Comparison of ENCODE assay signal across 25 cellular contexts in genomic region chr6:169088761-169089160, GRCh38.
DNase-seq lines count a peak whose midpoint lies in the region; ATAC-seq and TF ChIP-seq lines count a peak whose summit lies in the region.
"Had no signal": no experiment of that assay in that cellular context is flagged by ENCODE, and none has a peak within 500 bp of the region (broad histone marks: within the 10 kb centered on the region; RNA-seq: fewer than 3 reads in every experiment).

No MANE protein-coding gene starts in this region.

- TF ChIP-seq POLR2A in IMR-90 (IDR thresholded peaks at IDR 0.05; ENCODE audit: low read depth, low read length) (no peak), esophagus muscularis mucosa (IDR thresholded peaks at IDR 0.05; ENCODE audit: low read depth) (no peak), uterus (IDR thresholded peaks at IDR 0.05) (no peak)

- no peak overlapping the region for H3K4me3 ChIP-seq in IMR-90 (ENCODE audit: insufficient read depth, low read depth, low read length)
- H3K4me3 ChIP-seq in esophagus muscularis mucosa = no peak overlapping the region
- H3K4me3 ChIP-seq in neural progenitor cell = no peak overlapping the region
- H3K4me3 ChIP-seq in uterus = no peak overlapping the region
- H3K4me3 ChIP-seq: A549; BLaER1 treated with 17β-estradiol and CSF1 and Interleukin-3, amounts not matched to agents 10 nM and 100 nM; GM12878; GM23248 had no signal

- CTCF ChIA-PET in IMR-90 (lab: Yijun Ruan, JAX) = no interaction called here
- CTCF ChIA-PET in activated CD4-positive, alpha-beta memory T cell treated with anti-CD3 and anti-CD28 coated beads for 36 hours (lab: Charles Lee) = no interaction called here

- no peak overlapping the region; the same call in 1 of the 2 replicates for H3K18ac ChIP-seq in IMR-90 (ENCODE audit: low read depth, low read length)

- no peak overlapping the region for H3K14ac ChIP-seq in IMR-90 (replicated peaks; ENCODE audit: low read depth, low read length)

- no peaks in the 10 kb centered on the region for H3F3A ChIP-seq in neural progenitor cell (ENCODE audit: low read depth)

- H2AK5ac ChIP-seq in IMR-90 (ENCODE audit: low read depth, low read length) = peak overlapping the region; percentile 81; the same call in 1 of the 2 replicates

- WGBS in IMR-90 (ENCODE audit: extremely low coverage in 2 of 2, insufficient read length in 1 of 2), 2 experiments = no CpG with 5 or more reads among the region's 2 CpGs
- 63% methylated on average over 2 of the region's 2 CpGs for WGBS in esophagus muscularis mucosa

- H3K9me3 ChIP-seq in IMR-90 (ENCODE audit: control insufficient read depth, insufficient read depth, low read length) (peaks cover 6% of the 10 kb centered on the region), esophagus muscularis mucosa (peaks cover 0 to 12% (median 7%) of the 10 kb centered on the region in 4 donors), neural progenitor cell (ENCODE audit: low read depth) (peaks cover 3% of the 10 kb centered on the region), uterus (no peaks in the 10 kb centered on the region)

- H3K27ac ChIP-seq in IMR-90 (ENCODE audit: insufficient read depth, low read length) = no peak overlapping the region; the same call in 1 of the 2 replicates
- H3K27ac ChIP-seq in esophagus muscularis mucosa (replicated peaks in 1 of 4) = no peak overlapping the region
- H3K27ac ChIP-seq in neural progenitor cell = no peak overlapping the region
- H3K27ac ChIP-seq in uterus = peak overlapping the region; percentile 43 to 80
- H3K27ac ChIP-seq: 22Rv1; A549; BLaER1 treated with 17β-estradiol and CSF1 and Interleukin-3, amounts not matched to agents 10 nM and 100 nM; GM23248 had no signal

- no peaks in the 10 kb centered on the region for H3K79me1 ChIP-seq in IMR-90 (ENCODE audit: low read depth in 1 of 2, low read length in 2 of 2)

- H2AFZ ChIP-seq in IMR-90 (replicated peaks; ENCODE audit: low read length, poor library complexity) = no peak overlapping the region
- no peak overlapping the region for H2AFZ ChIP-seq in neural progenitor cell (replicated peaks)
- H2AFZ ChIP-seq: GM23248 had no signal

- no peaks in the 10 kb centered on the region for H3K79me2 ChIP-seq in neural progenitor cell (ENCODE audit: low read depth)

- H2BK120ac ChIP-seq in IMR-90 (ENCODE audit: low read depth, low read length) = peak overlapping the region; percentile 47

- H3K27me3 ChIP-seq in IMR-90 (ENCODE audit: control insufficient read depth, insufficient read depth, low read length) (no peaks in the 10 kb centered on the region), esophagus muscularis mucosa (no peaks in the 10 kb centered on the region), neural progenitor cell (no peaks in the 10 kb centered on the region), uterus (no peaks in the 10 kb centered on the region)
- H3K27me3 ChIP-seq: BE2C; BLaER1 treated with 17β-estradiol and CSF1 and Interleukin-3, amounts not matched to agents 10 nM and 100 nM had no signal

- H4K8ac ChIP-seq in IMR-90 (ENCODE audit: low read depth in 2 of 2, low read length in 2 of 2) = no peak overlapping the region

- H4K20me1 ChIP-seq in IMR-90 (ENCODE audit: insufficient read depth, low read length) (no peaks in the 10 kb centered on the region), neural progenitor cell (ENCODE audit: low read depth) (no peaks in the 10 kb centered on the region)
- H4K20me1 ChIP-seq: BLaER1 treated with 17β-estradiol and CSF1 and Interleukin-3, amounts not matched to agents 10 nM and 100 nM had no signal

- no peak overlapping the region for H2AK9ac ChIP-seq in IMR-90 (replicated peaks; ENCODE audit: low read depth, low read length, poor library complexity)

- peak overlapping the region; percentile 65 for H3K27ac Mint-ChIP-seq in neural progenitor cell
- no peak overlapping the region for H3K27ac Mint-ChIP-seq in activated CD4-positive, alpha-beta memory T cell treated with anti-CD3 and anti-CD28 coated beads for 36 hours
- H3K27ac Mint-ChIP-seq: CD14-positive monocyte; CD4-positive, alpha-beta T cell; CD8-positive, alpha-beta memory T cell; H9 had no signal

- BruUV-seq in IMR-90 (replicated peaks; lab: Mats Ljungman, UMichigan) = no TSS peak

- H4K5ac ChIP-seq in IMR-90 (ENCODE audit: low read depth, low read length) = no peak overlapping the region; the same call in 1 of the 2 replicates

- no peaks in the 10 kb centered on the region for H3K9me1 ChIP-seq in IMR-90 (ENCODE audit: insufficient read depth, low read length)

- TF ChIP-seq EP300 in esophagus muscularis mucosa (IDR thresholded peaks at IDR 0.05) = no peak

- no peak for TF ChIP-seq RAD21 in IMR-90 (IDR thresholded peaks at IDR 0.05; ENCODE audit: low read length)

- in situ Hi-C loops in IMR-90 (cut with MboI; ENCODE audit: low sequenced_read_pairs) = no loop called here

- H3K4me3 Mint-ChIP-seq in neural progenitor cell = no peak overlapping the region
- no peak overlapping the region for H3K4me3 Mint-ChIP-seq in activated CD4-positive, alpha-beta memory T cell treated with anti-CD3 and anti-CD28 coated beads for 36 hours
- H3K4me3 Mint-ChIP-seq: CD14-positive monocyte; CD4-positive, alpha-beta T cell; CD8-positive, alpha-beta memory T cell; H9 had no signal

- peaks cover 3% of the 10 kb centered on the region for H3K27me3 Mint-ChIP-seq in neural progenitor cell (ENCODE audit: insufficient read depth, low read depth)
- no peaks in the 10 kb centered on the region for H3K27me3 Mint-ChIP-seq in activated CD4-positive, alpha-beta memory T cell treated with anti-CD3 and anti-CD28 coated beads for 36 hours
- H3K27me3 Mint-ChIP-seq: CD4-positive, alpha-beta T cell had no signal

- H2BK5ac ChIP-seq in IMR-90 (ENCODE audit: low read depth, low read length, poor library complexity, severe bottlenecking) = no peak overlapping the region

- H3K36me3 Mint-ChIP-seq in neural progenitor cell = peaks cover 6% of the 10 kb centered on the region
- H3K36me3 Mint-ChIP-seq in activated CD4-positive, alpha-beta memory T cell treated with anti-CD3 and anti-CD28 coated beads for 36 hours = peaks cover 3% of the 10 kb centered on the region
- H3K36me3 Mint-ChIP-seq: CD14-positive monocyte; CD8-positive, alpha-beta memory T cell had no signal

- peaks cover 9% of the 10 kb centered on the region for H3K4me1 ChIP-seq in IMR-90 (ENCODE audit: control insufficient read depth, insufficient read depth, low read length)
- peaks cover 0 to 12% (median 10%) of the 10 kb centered on the region in 4 donors for H3K4me1 ChIP-seq in esophagus muscularis mucosa
- H3K4me1 ChIP-seq in neural progenitor cell = no peaks in the 10 kb centered on the region
- no peaks in the 10 kb centered on the region for H3K4me1 ChIP-seq in uterus
- H3K4me1 ChIP-seq: A549; BE2C; BLaER1 treated with 17β-estradiol and CSF1 and Interleukin-3, amounts not matched to agents 10 nM and 100 nM had no signal

- peak overlapping the region; percentile 17; the same call in 1 of the 2 replicates for H4K91ac ChIP-seq in IMR-90 (ENCODE audit: insufficient read depth, low read depth, low read length)

- H3K56ac ChIP-seq in IMR-90 (ENCODE audit: extremely low read depth, insufficient read depth, low read length) = no peak overlapping the region

- H2BK15ac ChIP-seq in IMR-90 (ENCODE audit: low read depth, low read length) = peak overlapping the region; percentile 21; the same call in 1 of the 3 replicates

- peak overlapping the region; percentile 71; the same call in 1 of the 2 replicates for H3K4ac ChIP-seq in IMR-90 (ENCODE audit: low read depth, low read length)

- POLR2A ChIA-PET in IMR-90 (lab: Charles Lee; ENCODE audit: unreplicated experiment) = no interaction called here
- POLR2A ChIA-PET in activated CD4-positive, alpha-beta memory T cell treated with anti-CD3 and anti-CD28 coated beads for 36 hours (lab: Charles Lee) = no interaction called here

- ATAC-seq in IMR-90 (ENCODE audit: low read depth) = no peak
- ATAC-seq: A549, GM12878, HCT116 had no signal

- no peak overlapping the region for H3K23ac ChIP-seq in IMR-90 (ENCODE audit: low read depth, low read length)

- H3K9ac ChIP-seq in IMR-90 (ENCODE audit: low read depth, low read length) (no peak overlapping the region), neural progenitor cell (no peak overlapping the region)
- H3K9ac ChIP-seq: BLaER1 treated with 17β-estradiol and CSF1 and Interleukin-3, amounts not matched to agents 10 nM and 100 nM; GM23248 had no signal

- peaks cover 2% of the 10 kb centered on the region for H3K4me1 Mint-ChIP-seq in neural progenitor cell
- no peaks in the 10 kb centered on the region for H3K4me1 Mint-ChIP-seq in activated CD4-positive, alpha-beta memory T cell treated with anti-CD3 and anti-CD28 coated beads for 36 hours (ENCODE audit: low read depth)
- H3K4me1 Mint-ChIP-seq: CD14-positive monocyte; CD8-positive, alpha-beta memory T cell had no signal

- no peak overlapping the region for H2BK20ac ChIP-seq in IMR-90 (ENCODE audit: low read depth, low read length)

- no peak for DNase-seq in IMR-90
- DNase-seq in esophagus muscularis mucosa (ENCODE audit: extremely low spot score) = peak; percentile 81
- DNase-seq in neural progenitor cell (ENCODE audit: low spot score) = no peak
- no peak for DNase-seq in uterus
- DNase-seq in T1000 (lab: John Stamatoyannopoulos, UW) = no peak
- DNase-seq in 8988T = no peak
- no peak for DNase-seq in stimulated activated CD4-positive, alpha-beta T cell treated with anti-CD3 and anti-CD28 coated beads, Interleukin-4, amount 100 ng/mL, for 4 hours
- no peak for DNase-seq in activated CD4-positive, alpha-beta memory T cell treated with anti-CD3 and anti-CD28 coated beads for 36 hours
- DNase-seq: ACHN; AML-193; BE2C; CD4-positive, alpha-beta T cell; CD8-positive, alpha-beta memory T cell; DMS 273 treated with DMSO at 0.1 percent for 48 hours; DMS79; EL; GDM1; GM23248; H9 had no signal

- no peak for TF ChIP-seq CTCF in IMR-90 (conservative IDR thresholded peaks at IDR 0.05; ENCODE audit: low read depth, low read length)
- TF ChIP-seq CTCF in esophagus muscularis mucosa (IDR thresholded peaks at IDR 0.05) = no peak
- no peak for TF ChIP-seq CTCF in neural progenitor cell (IDR thresholded peaks at IDR 0.05)
- no peak for TF ChIP-seq CTCF in uterus (IDR thresholded peaks at IDR 0.05)

- H3K4me2 ChIP-seq in IMR-90 (ENCODE audit: low read depth, low read length) (no peak overlapping the region), neural progenitor cell (no peak overlapping the region)
- H3K4me2 ChIP-seq: A549; BLaER1 treated with 17β-estradiol and CSF1 and Interleukin-3, amounts not matched to agents 10 nM and 100 nM had no signal

- dilution Hi-C loops in IMR-90 (cut with HindIII; ENCODE audit: low sequenced_read_pairs, unreplicated experiment) = no loop called here

- H3K36me3 ChIP-seq in IMR-90 (ENCODE audit: control insufficient read depth, insufficient read depth, low read length) (no peaks in the 10 kb centered on the region), esophagus muscularis mucosa (no peaks in the 10 kb centered on the region), neural progenitor cell (no peaks in the 10 kb centered on the region), uterus (no peaks in the 10 kb centered on the region)
- H3K36me3 ChIP-seq: BE2C had no signal

- intact Hi-C loops in IMR-90 (cut with micrococcal nuclease) = no loop called here
- intact Hi-C loops in esophagus muscularis mucosa (cut with DNase I) = no loop called here
- intact Hi-C loops in uterus (cut with DNase I; ENCODE audit: low total_unique reads) = no loop called here
- intact Hi-C loops in activated CD4-positive, alpha-beta memory T cell treated with anti-CD3 and anti-CD28 coated beads for 36 hours (cut with micrococcal nuclease) = no loop called here

- H3K9me3 Mint-ChIP-seq in neural progenitor cell = peaks cover 37% of the 10 kb centered on the region
- H3K9me3 Mint-ChIP-seq in activated CD4-positive, alpha-beta memory T cell treated with anti-CD3 and anti-CD28 coated beads for 36 hours = peaks cover 23% of the 10 kb centered on the region

Comparison
In these comparisons a context has a peak if more than half of its experiments do, and no peak if none do; other contexts are left out.
1. H3K27ac ChIP-seq: peak in uterus (2 of 2); none in IMR-90 (single experiment), esophagus muscularis mucosa (0 of 4) and neural progenitor cell (single experiment).